Comparison of ENCODE assay signal across 1 cellular context in the genomic region with DNA sequence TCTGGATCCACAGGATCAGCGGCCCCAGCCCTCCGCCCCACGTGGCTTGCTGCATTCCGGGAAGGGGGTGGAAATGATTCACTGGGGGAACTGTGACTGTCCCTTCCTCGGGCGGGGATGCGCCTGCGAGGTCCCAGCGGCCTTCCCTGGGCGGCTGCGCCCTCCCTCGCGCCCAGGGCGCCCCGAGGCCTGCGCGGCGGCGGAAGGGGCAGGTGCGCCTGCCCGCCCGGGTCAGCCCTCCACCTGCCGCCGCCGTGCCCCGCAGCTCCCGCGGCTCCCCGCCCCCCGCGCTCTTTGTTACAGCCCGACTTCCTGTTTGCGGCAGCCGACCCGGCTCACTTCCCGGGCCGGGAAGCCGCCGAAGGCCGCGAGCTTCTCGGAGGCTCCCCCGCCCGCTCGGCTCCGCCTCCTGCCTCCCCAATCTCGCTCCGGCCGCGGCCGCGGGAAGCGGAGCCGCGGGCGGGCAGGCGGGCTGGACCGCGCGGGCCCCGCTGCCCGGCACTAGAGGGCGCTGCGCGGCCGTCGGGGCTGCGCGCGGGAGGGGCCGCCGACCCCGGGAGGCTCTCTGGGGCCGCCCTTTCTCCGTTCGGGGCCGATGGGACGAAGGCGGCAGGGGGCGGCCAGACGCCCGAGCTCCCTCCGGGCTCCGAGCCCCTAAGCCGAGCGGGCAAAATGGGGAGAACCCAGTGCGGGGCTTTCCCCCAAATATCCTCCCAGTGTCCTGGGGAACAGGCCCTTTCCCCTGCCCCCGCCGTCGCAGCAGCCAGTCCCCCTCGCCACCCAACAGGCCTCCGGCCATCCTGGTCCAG.
TF ChIP-seq lines count a peak whose summit lies in the region.

No MANE protein-coding gene starts in this region.

TF ChIP-seq in K562, 482 proteins besides CTCF, POLR2A, EP300 and RAD21 (continues in another document):
- TF ChIP-seq, protein P1, sequence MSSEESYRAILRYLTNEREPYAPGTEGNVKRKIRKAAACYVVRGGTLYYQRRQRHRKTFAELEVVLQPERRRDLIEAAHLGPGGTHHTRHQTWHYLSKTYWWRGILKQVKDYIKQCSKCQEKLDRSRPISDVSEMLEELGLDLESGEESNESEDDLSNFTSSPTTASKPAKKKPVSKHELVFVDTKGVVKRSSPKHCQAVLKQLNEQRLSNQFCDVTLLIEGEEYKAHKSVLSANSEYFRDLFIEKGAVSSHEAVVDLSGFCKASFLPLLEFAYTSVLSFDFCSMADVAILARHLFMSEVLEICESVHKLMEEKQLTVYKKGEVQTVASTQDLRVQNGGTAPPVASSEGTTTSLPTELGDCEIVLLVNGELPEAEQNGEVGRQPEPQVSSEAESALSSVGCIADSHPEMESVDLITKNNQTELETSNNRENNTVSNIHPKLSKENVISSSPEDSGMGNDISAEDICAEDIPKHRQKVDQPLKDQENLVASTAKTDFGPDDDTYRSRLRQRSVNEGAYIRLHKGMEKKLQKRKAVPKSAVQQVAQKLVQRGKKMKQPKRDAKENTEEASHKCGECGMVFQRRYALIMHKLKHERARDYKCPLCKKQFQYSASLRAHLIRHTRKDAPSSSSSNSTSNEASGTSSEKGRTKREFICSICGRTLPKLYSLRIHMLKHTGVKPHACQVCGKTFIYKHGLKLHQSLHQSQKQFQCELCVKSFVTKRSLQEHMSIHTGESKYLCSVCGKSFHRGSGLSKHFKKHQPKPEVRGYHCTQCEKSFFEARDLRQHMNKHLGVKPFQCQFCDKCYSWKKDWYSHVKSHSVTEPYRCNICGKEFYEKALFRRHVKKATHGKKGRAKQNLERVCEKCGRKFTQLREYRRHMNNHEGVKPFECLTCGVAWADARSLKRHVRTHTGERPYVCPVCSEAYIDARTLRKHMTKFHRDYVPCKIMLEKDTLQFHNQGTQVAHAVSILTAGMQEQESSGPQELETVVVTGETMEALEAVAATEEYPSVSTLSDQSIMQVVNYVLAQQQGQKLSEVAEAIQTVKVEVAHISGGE (CRISPR knock-in tag; IDR thresholded peaks at IDR 0.05) = peak in 2 of 3 experiments; percentile 23 to 88; a peak in 3 of 6 replicates
- TF ChIP-seq NEUROD1 (IDR thresholded peaks at IDR 0.05; ENCODE audit: borderline replicate concordance, low read depth, low read length, partially characterized antibody) (no peak), ETV6 (IDR thresholded peaks at IDR 0.05; ENCODE audit: borderline replicate concordance in 1 of 2, low read depth in 2 of 2, low read length in 1 of 2) (peak in 1 of 2 experiments; percentile 26; a peak in 1 of 4 replicates), ETV6 (CRISPR knock-in tag; IDR thresholded peaks at IDR 0.05; ENCODE audit: borderline replicate concordance) (no peak), MTA3 (IDR thresholded peaks at IDR 0.05; ENCODE audit: borderline replicate concordance) (no peak), CSDE1 (IDR thresholded peaks at IDR 0.05) (no peak), ZNF766 (CRISPR knock-in tag; conservative IDR thresholded peaks at IDR 0.05) (no peak), SOX6 (IDR thresholded peaks at IDR 0.05) (0 out of 2 replicates have a peak, but pooled peaks have one; percentile 39), SRSF1 (IDR thresholded peaks at IDR 0.05; ENCODE audit: low read depth, low read length) (no peak), ATF7 (IDR thresholded peaks at IDR 0.05) (0 out of 2 replicates have a peak, but pooled peaks have one; percentile 14), SREBF1 (IDR thresholded peaks at IDR 0.05; ENCODE audit: borderline replicate concordance, low read depth, low read length) (no peak), SRSF3 (IDR thresholded peaks at IDR 0.05; ENCODE audit: insufficient read depth, low read length) (no peak), ELF1 (tag; IDR thresholded peaks at IDR 0.05) (peak; percentile 89), HMGN3 (IDR thresholded peaks at IDR 0.05; ENCODE audit: borderline replicate concordance, extremely low read depth, insufficient read length, low read depth, low read length) (peak; percentile 67), SAP30 (IDR thresholded peaks at IDR 0.05; ENCODE audit: borderline replicate concordance, insufficient read depth, low read depth, low read length, poor library complexity, severe bottlenecking) (no peak), POLR2B (IDR thresholded peaks at IDR 0.05; ENCODE audit: low read depth, partially characterized antibody) (no peak), ZFX (CRISPR knock-in tag; IDR thresholded peaks at IDR 0.05) (peak; percentile 86), L3MBTL2 (IDR thresholded peaks at IDR 0.05) (peak; percentile 84; the same call in 1 of the 2 replicates), ZZZ3 (IDR thresholded peaks at IDR 0.05) (no peak), YY1 (IDR thresholded peaks at IDR 0.05; ENCODE audit: borderline replicate concordance in 1 of 3, control insufficient read depth in 1 of 3, extremely low read depth in 1 of 3, insufficient read depth in 3 of 3, insufficient read length in 1 of 3, insufficient replicate concordance in 2 of 3, low read depth in 1 of 3, low read length in 2 of 3) (peak in 2 of 3 experiments; percentile 60 to 65), BRF1 (IDR thresholded peaks at IDR 0.05; ENCODE audit: borderline replicate concordance, extremely low read depth, insufficient read length) (no peak), ZBTB7A (IDR thresholded peaks at IDR 0.05; ENCODE audit: borderline replicate concordance, control insufficient read depth, low read depth, low read length) (peak; percentile 95), ZNF263 (CRISPR knock-in tag; IDR thresholded peaks at IDR 0.05; ENCODE audit: borderline replicate concordance) (no peak), HNRNPL (IDR thresholded peaks at IDR 0.05; ENCODE audit: low read depth, low read length) (peak; percentile 49; the same call in 1 of the 2 replicates), NRF1 (conservative IDR thresholded peaks at IDR 0.05 in 1 of 2, IDR thresholded peaks at IDR 0.05 in 1 of 2) (peak in 1 of 2 experiments; percentile 52; a peak in 2 of 4 replicates), TEAD1 (CRISPR knock-in tag; IDR thresholded peaks at IDR 0.05) (peak in 1 of 2 experiments; percentile 77; a peak in 1 of 4 replicates), SETDB1 (IDR thresholded peaks at IDR 0.05; ENCODE audit: low read length) (no peak), TRIM24 (IDR thresholded peaks at IDR 0.05) (0 out of 4 replicates have a peak, but pooled peaks of 1 of the 2 experiments have one; percentile 27), NCOA6 (IDR thresholded peaks at IDR 0.05) (peak; percentile 81), LCOR (CRISPR knock-in tag; IDR thresholded peaks at IDR 0.05) (no peak), KDM5B (IDR thresholded peaks at IDR 0.05; ENCODE audit: insufficient replicate concordance, low read depth, low read length) (peak; percentile 59), RB1 (IDR thresholded peaks at IDR 0.05; ENCODE audit: low read depth) (peak; percentile 100), ZC3H4 (CRISPR knock-in tag; IDR thresholded peaks at IDR 0.05; ENCODE audit: borderline replicate concordance) (no peak), MYC (IDR thresholded peaks at IDR 0.05; ENCODE audit: low read depth, low read length) (peak; percentile 58), MYC (CRISPR knock-in tag; IDR thresholded peaks at IDR 0.05; ENCODE audit: borderline replicate concordance, low read depth) (no peak), CTBP1 (IDR thresholded peaks at IDR 0.05; ENCODE audit: borderline replicate concordance) (peak; percentile 87; the same call in 1 of the 2 replicates), NR2C2 (CRISPR knock-in tag; IDR thresholded peaks at IDR 0.05) (no peak), NR2C2 (tag; IDR thresholded peaks at IDR 0.05) (peak; percentile 70), TSC22D4 (tag; IDR thresholded peaks at IDR 0.05) (no peak)
- TF ChIP-seq, protein P2, sequence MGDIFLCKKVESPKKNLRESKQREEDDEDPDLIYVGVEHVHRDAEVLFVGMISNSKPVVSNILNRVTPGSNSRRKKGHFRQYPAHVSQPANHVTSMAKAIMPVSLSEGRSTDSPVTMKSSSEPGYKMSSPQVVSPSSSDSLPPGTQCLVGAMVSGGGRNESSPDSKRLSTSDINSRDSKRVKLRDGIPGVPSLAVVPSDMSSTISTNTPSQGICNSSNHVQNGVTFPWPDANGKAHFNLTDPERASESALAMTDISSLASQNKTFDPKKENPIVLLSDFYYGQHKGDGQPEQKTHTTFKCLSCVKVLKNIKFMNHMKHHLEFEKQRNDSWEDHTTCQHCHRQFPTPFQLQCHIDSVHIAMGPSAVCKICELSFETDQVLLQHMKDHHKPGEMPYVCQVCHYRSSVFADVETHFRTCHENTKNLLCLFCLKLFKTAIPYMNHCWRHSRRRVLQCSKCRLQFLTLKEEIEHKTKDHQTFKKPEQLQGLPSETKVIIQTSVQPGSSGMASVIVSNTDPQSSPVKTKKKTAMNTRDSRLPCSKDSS (IDR thresholded peaks at IDR 0.05; ENCODE audit: low read depth, partially characterized antibody) = no peak
- TF ChIP-seq, protein P3, sequence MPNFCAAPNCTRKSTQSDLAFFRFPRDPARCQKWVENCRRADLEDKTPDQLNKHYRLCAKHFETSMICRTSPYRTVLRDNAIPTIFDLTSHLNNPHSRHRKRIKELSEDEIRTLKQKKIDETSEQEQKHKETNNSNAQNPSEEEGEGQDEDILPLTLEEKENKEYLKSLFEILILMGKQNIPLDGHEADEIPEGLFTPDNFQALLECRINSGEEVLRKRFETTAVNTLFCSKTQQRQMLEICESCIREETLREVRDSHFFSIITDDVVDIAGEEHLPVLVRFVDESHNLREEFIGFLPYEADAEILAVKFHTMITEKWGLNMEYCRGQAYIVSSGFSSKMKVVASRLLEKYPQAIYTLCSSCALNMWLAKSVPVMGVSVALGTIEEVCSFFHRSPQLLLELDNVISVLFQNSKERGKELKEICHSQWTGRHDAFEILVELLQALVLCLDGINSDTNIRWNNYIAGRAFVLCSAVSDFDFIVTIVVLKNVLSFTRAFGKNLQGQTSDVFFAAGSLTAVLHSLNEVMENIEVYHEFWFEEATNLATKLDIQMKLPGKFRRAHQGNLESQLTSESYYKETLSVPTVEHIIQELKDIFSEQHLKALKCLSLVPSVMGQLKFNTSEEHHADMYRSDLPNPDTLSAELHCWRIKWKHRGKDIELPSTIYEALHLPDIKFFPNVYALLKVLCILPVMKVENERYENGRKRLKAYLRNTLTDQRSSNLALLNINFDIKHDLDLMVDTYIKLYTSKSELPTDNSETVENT (CRISPR knock-in tag; IDR thresholded peaks at IDR 0.05) = 0 out of 2 replicates have a peak, but pooled peaks have one; percentile 6
- TF ChIP-seq, protein P4, sequence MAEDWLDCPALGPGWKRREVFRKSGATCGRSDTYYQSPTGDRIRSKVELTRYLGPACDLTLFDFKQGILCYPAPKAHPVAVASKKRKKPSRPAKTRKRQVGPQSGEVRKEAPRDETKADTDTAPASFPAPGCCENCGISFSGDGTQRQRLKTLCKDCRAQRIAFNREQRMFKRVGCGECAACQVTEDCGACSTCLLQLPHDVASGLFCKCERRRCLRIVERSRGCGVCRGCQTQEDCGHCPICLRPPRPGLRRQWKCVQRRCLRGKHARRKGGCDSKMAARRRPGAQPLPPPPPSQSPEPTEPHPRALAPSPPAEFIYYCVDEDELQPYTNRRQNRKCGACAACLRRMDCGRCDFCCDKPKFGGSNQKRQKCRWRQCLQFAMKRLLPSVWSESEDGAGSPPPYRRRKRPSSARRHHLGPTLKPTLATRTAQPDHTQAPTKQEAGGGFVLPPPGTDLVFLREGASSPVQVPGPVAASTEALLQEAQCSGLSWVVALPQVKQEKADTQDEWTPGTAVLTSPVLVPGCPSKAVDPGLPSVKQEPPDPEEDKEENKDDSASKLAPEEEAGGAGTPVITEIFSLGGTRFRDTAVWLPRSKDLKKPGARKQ (CRISPR knock-in tag; IDR thresholded peaks at IDR 0.05) = no peak
- TF ChIP-seq, protein P5, sequence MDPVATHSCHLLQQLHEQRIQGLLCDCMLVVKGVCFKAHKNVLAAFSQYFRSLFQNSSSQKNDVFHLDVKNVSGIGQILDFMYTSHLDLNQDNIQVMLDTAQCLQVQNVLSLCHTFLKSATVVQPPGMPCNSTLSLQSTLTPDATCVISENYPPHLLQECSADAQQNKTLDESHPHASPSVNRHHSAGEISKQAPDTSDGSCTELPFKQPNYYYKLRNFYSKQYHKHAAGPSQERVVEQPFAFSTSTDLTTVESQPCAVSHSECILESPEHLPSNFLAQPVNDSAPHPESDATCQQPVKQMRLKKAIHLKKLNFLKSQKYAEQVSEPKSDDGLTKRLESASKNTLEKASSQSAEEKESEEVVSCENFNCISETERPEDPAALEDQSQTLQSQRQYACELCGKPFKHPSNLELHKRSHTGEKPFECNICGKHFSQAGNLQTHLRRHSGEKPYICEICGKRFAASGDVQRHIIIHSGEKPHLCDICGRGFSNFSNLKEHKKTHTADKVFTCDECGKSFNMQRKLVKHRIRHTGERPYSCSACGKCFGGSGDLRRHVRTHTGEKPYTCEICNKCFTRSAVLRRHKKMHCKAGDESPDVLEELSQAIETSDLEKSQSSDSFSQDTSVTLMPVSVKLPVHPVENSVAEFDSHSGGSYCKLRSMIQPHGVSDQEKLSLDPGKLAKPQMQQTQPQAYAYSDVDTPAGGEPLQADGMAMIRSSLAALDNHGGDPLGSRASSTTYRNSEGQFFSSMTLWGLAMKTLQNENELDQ (CRISPR knock-in tag; IDR thresholded peaks at IDR 0.05; ENCODE audit: borderline replicate concordance) = no peak
- TF ChIP-seq, protein P6, sequence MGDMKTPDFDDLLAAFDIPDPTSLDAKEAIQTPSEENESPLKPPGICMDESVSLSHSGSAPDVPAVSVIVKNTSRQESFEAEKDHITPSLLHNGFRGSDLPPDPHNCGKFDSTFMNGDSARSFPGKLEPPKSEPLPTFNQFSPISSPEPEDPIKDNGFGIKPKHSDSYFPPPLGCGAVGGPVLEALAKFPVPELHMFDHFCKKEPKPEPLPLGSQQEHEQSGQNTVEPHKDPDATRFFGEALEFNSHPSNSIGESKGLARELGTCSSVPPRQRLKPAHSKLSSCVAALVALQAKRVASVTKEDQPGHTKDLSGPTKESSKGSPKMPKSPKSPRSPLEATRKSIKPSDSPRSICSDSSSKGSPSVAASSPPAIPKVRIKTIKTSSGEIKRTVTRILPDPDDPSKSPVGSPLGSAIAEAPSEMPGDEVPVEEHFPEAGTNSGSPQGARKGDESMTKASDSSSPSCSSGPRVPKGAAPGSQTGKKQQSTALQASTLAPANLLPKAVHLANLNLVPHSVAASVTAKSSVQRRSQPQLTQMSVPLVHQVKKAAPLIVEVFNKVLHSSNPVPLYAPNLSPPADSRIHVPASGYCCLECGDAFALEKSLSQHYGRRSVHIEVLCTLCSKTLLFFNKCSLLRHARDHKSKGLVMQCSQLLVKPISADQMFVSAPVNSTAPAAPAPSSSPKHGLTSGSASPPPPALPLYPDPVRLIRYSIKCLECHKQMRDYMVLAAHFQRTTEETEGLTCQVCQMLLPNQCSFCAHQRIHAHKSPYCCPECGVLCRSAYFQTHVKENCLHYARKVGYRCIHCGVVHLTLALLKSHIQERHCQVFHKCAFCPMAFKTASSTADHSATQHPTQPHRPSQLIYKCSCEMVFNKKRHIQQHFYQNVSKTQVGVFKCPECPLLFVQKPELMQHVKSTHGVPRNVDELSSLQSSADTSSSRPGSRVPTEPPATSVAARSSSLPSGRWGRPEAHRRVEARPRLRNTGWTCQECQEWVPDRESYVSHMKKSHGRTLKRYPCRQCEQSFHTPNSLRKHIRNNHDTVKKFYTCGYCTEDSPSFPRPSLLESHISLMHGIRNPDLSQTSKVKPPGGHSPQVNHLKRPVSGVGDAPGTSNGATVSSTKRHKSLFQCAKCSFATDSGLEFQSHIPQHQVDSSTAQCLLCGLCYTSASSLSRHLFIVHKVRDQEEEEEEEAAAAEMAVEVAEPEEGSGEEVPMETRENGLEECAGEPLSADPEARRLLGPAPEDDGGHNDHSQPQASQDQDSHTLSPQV (IDR thresholded peaks at IDR 0.05) = peak; percentile 48; the same call in 1 of the 2 replicates
